In the genomic region with DNA sequence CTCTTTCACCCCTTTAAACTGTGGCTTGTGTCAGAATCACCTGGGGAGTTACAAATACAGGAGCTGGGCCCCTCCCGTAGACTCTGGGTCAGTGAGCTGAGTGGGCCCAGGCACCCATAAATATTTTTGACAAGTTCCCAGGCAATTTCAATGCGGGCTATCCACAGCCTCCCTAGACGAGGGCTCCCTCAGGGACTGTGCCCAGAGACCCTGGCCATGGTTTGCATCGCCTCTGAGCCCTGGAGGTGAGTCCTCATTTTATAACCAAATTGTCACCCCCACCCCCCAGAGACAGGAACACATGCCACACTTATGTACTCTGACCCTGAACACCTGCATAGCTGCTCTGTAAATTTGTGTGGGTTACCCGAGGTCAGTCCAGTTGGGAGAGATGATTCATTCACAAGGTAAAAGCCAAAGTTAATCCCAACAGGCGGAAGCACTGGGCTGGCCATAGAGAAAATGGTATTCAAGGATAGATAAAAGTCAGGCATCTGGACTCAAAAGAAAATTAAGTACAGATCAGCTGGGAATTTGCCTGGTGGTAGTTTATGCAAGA, we compare ENCODE assay signal across 24 cellular contexts.
DNase-seq lines count a peak whose midpoint lies in the region; ATAC-seq, FAIRE-seq and TF ChIP-seq lines count a peak whose summit lies in the region.
"Had no signal": no experiment of that assay in that cellular context is flagged by ENCODE, and none has a peak within 500 bp of the region (broad histone marks: within the 10 kb centered on the region; RNA-seq: fewer than 3 reads in every experiment).

No MANE protein-coding gene starts in this region.

- TF ChIP-seq CTCF in brain (conservative IDR thresholded peaks at IDR 0.05) (no peak), liver (IDR thresholded peaks at IDR 0.05; ENCODE audit: low read depth, low read length, missing input control) (no peak), stomach (IDR thresholded peaks at IDR 0.05) (no peak)

- H3K9me3 Mint-ChIP-seq in brain = peaks cover 0 to 3% (median 0%) of the 10 kb centered on the region in 5 experiments
- H3K9me3 Mint-ChIP-seq: CD14-positive monocyte, HFFc6 had no signal

- TF ChIP-seq EP300 in stomach (IDR thresholded peaks at IDR 0.05) = no peak

- no peaks in the 10 kb centered on the region for H3K36me3 Mint-ChIP-seq in brain
- H3K36me3 Mint-ChIP-seq: CD14-positive monocyte; CD4-positive, alpha-beta memory T cell; IgD-negative memory B cell had no signal

- peaks cover 10% of the 10 kb centered on the region for H3K27me3 Mint-ChIP-seq in brain

- no peaks in the 10 kb centered on the region for H3K27me3 ChIP-seq in liver (ENCODE audit: control insufficient read depth in 4 of 4, insufficient read depth in 4 of 4, low read length in 3 of 4)
- H3K27me3 ChIP-seq in stomach = peaks cover 0 to 40% (median 0%) of the 10 kb centered on the region in 3 donors

- H3K9me3 ChIP-seq in liver (ENCODE audit: control insufficient read depth in 4 of 4, low read length in 3 of 4) = no peaks in the 10 kb centered on the region
- H3K9me3 ChIP-seq in stomach = no peaks in the 10 kb centered on the region
- H3K9me3 ChIP-seq: A549 had no signal

- H3K36me3 ChIP-seq in liver (ENCODE audit: control insufficient read depth in 4 of 4, insufficient read depth in 3 of 4, low read depth in 1 of 4, low read length in 3 of 4) (no peaks in the 10 kb centered on the region), stomach (no peaks in the 10 kb centered on the region)

- H3K9ac ChIP-seq in liver (ENCODE audit: low read depth in 1 of 2, low read length in 2 of 2) = no peak overlapping the region

- H3K27ac Mint-ChIP-seq in brain = peak overlapping the region in 3 of 5 experiments; percentile 28 to 65 (median 57)
- H3K27ac Mint-ChIP-seq: CD14-positive monocyte; CD4-positive, alpha-beta memory T cell; HFFc6 had no signal

- no peak overlapping the region for H3K4me3 ChIP-seq in liver (ENCODE audit: low read depth in 1 of 3, low read length in 3 of 3)
- H3K4me3 ChIP-seq in stomach = no peak overlapping the region
- H3K4me3 ChIP-seq: A549 had no signal

- H3K4me3 Mint-ChIP-seq in brain = no peak overlapping the region
- H3K4me3 Mint-ChIP-seq: CD14-positive monocyte; CD4-positive, alpha-beta memory T cell; HFFc6; IgD-negative memory B cell had no signal

- intact Hi-C loops in stomach (cut with DNase I; ENCODE audit: low total_unique reads) = no loop called here

- FAIRE-seq in urothelium cell line (lab: Jason Lieb, UNC) = no peak
- FAIRE-seq: A549, GM12892, GM18507, HTR-8/SVneo had no signal

- H3K27ac ChIP-seq in liver (ENCODE audit: low read depth in 1 of 2, low read length in 2 of 2) = peak overlapping the region; percentile 68 to 72
- no peak overlapping the region for H3K27ac ChIP-seq in stomach
- H3K27ac ChIP-seq: 22Rv1, A549 had no signal

- ATAC-seq in GM18519 (IDR thresholded peaks at IDR 0.05; ENCODE audit: low FRiP score, unreplicated experiment) (no peak), HG03159 (IDR thresholded peaks at IDR 0.05; ENCODE audit: unreplicated experiment) (no peak)
- ATAC-seq: A549, HCT116 had no signal

- peaks cover 3 to 27% (median 12%) of the 10 kb centered on the region in 4 donors for H3K4me1 ChIP-seq in liver (ENCODE audit: control insufficient read depth in 4 of 4, insufficient read depth in 4 of 4, low read length in 3 of 4)
- peaks cover 0 to 4% (median 0%) of the 10 kb centered on the region in 4 donors for H3K4me1 ChIP-seq in stomach
- H3K4me1 ChIP-seq: A549 had no signal

- TF ChIP-seq POLR2A in stomach (IDR thresholded peaks at IDR 0.05) = no peak

- 49% methylated on average over 6 of the region's 6 CpGs for WGBS in liver
- 61 to 73% (median 70%) methylated on average over 5 to 6 of the region's 6 CpGs for WGBS in stomach, 5 donors

- H3K4me1 Mint-ChIP-seq in brain = peaks cover 43% of the 10 kb centered on the region

- peak; percentile 61 to 68 for TF ChIP-seq RAD21 in liver (IDR thresholded peaks at IDR 0.05)

- peak; percentile 12 for DNase-seq in NCI-H82 (lab: John Stamatoyannopoulos, UW)
- DNase-seq in NCI-H82 treated with DMSO at 0.1 percent for 48 hours (lab: John Stamatoyannopoulos, UW; ENCODE audit: unreplicated experiment) = no peak
- DNase-seq in urothelium cell line (ENCODE audit: low spot score) = peak; percentile 29
- DNase-seq in stomach = no peak
- DNase-seq: AML-193; CD4-positive, alpha-beta memory T cell; DMS153; DMS79; GDM1; GOT3; H7; HFFc6 had no signal

TF ChIP-seq in liver, 16 proteins besides CTCF, POLR2A, EP300 and RAD21:
- peak; percentile 83 for TF ChIP-seq HNF4G (IDR thresholded peaks at IDR 0.05)
- no peak for TF ChIP-seq TAF1 (conservative IDR thresholded peaks at IDR 0.05)
- peak; percentile 81 for TF ChIP-seq FOXA2 (IDR thresholded peaks at IDR 0.05)
- TF ChIP-seq, protein P1, sequence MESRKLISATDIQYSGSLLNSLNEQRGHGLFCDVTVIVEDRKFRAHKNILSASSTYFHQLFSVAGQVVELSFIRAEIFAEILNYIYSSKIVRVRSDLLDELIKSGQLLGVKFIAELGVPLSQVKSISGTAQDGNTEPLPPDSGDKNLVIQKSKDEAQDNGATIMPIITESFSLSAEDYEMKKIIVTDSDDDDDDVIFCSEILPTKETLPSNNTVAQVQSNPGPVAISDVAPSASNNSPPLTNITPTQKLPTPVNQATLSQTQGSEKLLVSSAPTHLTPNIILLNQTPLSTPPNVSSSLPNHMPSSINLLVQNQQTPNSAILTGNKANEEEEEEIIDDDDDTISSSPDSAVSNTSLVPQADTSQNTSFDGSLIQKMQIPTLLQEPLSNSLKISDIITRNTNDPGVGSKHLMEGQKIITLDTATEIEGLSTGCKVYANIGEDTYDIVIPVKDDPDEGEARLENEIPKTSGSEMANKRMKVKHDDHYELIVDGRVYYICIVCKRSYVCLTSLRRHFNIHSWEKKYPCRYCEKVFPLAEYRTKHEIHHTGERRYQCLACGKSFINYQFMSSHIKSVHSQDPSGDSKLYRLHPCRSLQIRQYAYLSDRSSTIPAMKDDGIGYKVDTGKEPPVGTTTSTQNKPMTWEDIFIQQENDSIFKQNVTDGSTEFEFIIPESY (IDR thresholded peaks at IDR 0.05) = peak; percentile 20
- TF ChIP-seq SP1 (IDR thresholded peaks at IDR 0.05) = peak; percentile 90
- TF ChIP-seq JUND (IDR thresholded peaks at IDR 0.05) = peak; percentile 90 to 97
- no peak for TF ChIP-seq NR2F2 (IDR thresholded peaks at IDR 0.05)
- peak in 1 of 2 donors; percentile 24 for TF ChIP-seq EGR1 (IDR thresholded peaks at IDR 0.05; ENCODE audit: low read depth in 2 of 2)
- TF ChIP-seq RXRA (IDR thresholded peaks at IDR 0.05) = peak; percentile 95 to 96
- TF ChIP-seq, protein P2, sequence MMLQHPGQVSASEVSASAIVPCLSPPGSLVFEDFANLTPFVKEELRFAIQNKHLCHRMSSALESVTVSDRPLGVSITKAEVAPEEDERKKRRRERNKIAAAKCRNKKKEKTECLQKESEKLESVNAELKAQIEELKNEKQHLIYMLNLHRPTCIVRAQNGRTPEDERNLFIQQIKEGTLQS (IDR thresholded peaks at IDR 0.05) = peak; percentile 67
- peak in 1 of 2 donors; percentile 47 for TF ChIP-seq GABPA (IDR thresholded peaks at IDR 0.05 in 1 of 2, conservative IDR thresholded peaks at IDR 0.05 in 1 of 2)
- TF ChIP-seq, protein P3, sequence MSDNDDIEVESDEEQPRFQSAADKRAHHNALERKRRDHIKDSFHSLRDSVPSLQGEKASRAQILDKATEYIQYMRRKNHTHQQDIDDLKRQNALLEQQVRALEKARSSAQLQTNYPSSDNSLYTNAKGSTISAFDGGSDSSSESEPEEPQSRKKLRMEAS (IDR thresholded peaks at IDR 0.05) = peak; percentile 91
- TF ChIP-seq, protein P4, sequence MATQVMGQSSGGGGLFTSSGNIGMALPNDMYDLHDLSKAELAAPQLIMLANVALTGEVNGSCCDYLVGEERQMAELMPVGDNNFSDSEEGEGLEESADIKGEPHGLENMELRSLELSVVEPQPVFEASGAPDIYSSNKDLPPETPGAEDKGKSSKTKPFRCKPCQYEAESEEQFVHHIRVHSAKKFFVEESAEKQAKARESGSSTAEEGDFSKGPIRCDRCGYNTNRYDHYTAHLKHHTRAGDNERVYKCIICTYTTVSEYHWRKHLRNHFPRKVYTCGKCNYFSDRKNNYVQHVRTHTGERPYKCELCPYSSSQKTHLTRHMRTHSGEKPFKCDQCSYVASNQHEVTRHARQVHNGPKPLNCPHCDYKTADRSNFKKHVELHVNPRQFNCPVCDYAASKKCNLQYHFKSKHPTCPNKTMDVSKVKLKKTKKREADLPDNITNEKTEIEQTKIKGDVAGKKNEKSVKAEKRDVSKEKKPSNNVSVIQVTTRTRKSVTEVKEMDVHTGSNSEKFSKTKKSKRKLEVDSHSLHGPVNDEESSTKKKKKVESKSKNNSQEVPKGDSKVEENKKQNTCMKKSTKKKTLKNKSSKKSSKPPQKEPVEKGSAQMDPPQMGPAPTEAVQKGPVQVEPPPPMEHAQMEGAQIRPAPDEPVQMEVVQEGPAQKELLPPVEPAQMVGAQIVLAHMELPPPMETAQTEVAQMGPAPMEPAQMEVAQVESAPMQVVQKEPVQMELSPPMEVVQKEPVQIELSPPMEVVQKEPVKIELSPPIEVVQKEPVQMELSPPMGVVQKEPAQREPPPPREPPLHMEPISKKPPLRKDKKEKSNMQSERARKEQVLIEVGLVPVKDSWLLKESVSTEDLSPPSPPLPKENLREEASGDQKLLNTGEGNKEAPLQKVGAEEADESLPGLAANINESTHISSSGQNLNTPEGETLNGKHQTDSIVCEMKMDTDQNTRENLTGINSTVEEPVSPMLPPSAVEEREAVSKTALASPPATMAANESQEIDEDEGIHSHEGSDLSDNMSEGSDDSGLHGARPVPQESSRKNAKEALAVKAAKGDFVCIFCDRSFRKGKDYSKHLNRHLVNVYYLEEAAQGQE (IDR thresholded peaks at IDR 0.05) = peak; percentile 72
- TF ChIP-seq FOXA1 (IDR thresholded peaks at IDR 0.05) = peak; percentile 72
- peak; percentile 94 to 95 for TF ChIP-seq HNF4A (conservative IDR thresholded peaks at IDR 0.05)
- peak; percentile 56 for TF ChIP-seq YY1 (IDR thresholded peaks at IDR 0.05)

Comparison
In these comparisons a context has a peak if more than half of its experiments do, and no peak if none do; other contexts are left out.
1. DNase-seq: peak in NCI-H82 (single experiment) and urothelium cell line (single experiment); none in NCI-H82 treated with DMSO at 0.1 percent for 48 hours (single experiment) and stomach (single experiment).
2. H3K27ac ChIP-seq: peak in liver (2 of 2); none in stomach (0 of 5).